Comparison of ENCODE assay signal across 1 cellular context in the genomic region with DNA sequence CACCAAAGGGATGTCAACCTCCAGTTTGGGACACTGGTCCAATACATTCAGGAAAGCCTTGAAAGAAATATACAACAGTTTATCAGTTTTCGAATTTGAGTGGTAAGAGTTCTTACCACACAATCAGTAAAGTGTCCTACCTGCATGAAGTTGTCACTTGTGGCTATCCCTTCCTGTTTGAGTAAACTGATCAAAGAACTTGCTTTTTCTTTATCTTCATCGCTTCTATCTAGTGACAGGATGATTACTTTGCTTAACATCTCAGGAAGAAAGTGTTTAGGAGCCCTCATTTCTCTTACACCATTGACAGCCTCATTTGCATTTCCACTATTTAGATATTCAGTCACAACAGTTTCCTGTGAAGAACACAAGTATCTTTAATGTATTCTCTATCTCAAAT.
TF ChIP-seq lines count a peak whose summit lies in the region.

No MANE protein-coding gene starts in this region.

TF ChIP-seq in endothelial cell of umbilical vein, 7 proteins besides CTCF, POLR2A, EP300 and RAD21:
- no peak for TF ChIP-seq GATA2 (IDR thresholded peaks at IDR 0.05; ENCODE audit: insufficient read depth, insufficient read length, low read depth, low read length)
- TF ChIP-seq EZH2 (IDR thresholded peaks at IDR 0.05; ENCODE audit: borderline replicate concordance, low read depth, low read length, severe bottlenecking): no peak
- TF ChIP-seq, protein P1, sequence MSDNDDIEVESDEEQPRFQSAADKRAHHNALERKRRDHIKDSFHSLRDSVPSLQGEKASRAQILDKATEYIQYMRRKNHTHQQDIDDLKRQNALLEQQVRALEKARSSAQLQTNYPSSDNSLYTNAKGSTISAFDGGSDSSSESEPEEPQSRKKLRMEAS (IDR thresholded peaks at IDR 0.05; ENCODE audit: insufficient read depth, insufficient read length): no peak
- TF ChIP-seq FOS (IDR thresholded peaks at IDR 0.05; ENCODE audit: borderline replicate concordance, insufficient read depth, low read length): no peak
- TF ChIP-seq JUN (IDR thresholded peaks at IDR 0.05; ENCODE audit: borderline replicate concordance, insufficient read depth, insufficient read length, low read depth): no peak
- no peak for TF ChIP-seq POLR2AphosphoS5 (IDR thresholded peaks at IDR 0.05; ENCODE audit: insufficient read depth, low read depth, low read length)
- TF ChIP-seq MYC (IDR thresholded peaks at IDR 0.05; ENCODE audit: low read depth, low read length): no peak
